In the genomic region with DNA sequence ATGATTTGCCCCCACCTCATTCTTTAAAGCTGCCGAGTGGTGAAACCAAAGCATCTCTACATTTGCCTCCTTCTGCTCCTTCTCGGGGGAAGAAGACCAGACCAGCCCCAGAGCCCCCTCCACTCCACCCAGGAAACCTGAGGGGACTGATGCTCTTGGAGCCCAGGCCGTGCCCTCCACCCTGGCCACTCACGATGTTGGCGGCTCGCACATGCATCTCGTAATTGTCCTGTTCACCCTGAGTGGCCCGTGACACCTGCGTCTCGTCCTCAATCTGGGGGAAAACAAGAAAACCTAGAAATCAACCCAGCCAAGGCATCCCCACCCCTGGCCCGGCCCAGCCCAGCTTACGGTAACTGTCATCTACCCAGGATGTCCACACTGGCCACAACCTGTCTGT, we compare ENCODE assay signal across 30 cellular contexts.
"Had no signal": no experiment of that assay in that cellular context is flagged by ENCODE, and none has a peak within 500 bp of the region (broad histone marks: within the 10 kb centered on the region; RNA-seq: fewer than 3 reads in every experiment).

No MANE protein-coding gene starts in this region.

- H3K27me3 ChIP-seq: ascending aorta, breast epithelium, cardiac muscle cell, colonic mucosa, esophagus muscularis mucosa, foreskin keratinocyte, gastrocnemius medialis had no signal

- ATAC-seq: activated naive CD4-positive, alpha-beta T cell treated with anti-CD3 and anti-CD28 coated beads, Interleukin-2, amount 50 U/mL, for 72 hours; activated T-cell treated with anti-CD3 and anti-CD28 coated beads, Interleukin-2, amount 50 U/mL, for 72 hours; foreskin keratinocyte; gastrocnemius medialis; WTC11 had no signal

- H3K9me3 ChIP-seq: ascending aorta, breast epithelium, colonic mucosa, esophagus muscularis mucosa, gastrocnemius medialis had no signal

- H3K27ac Mint-ChIP-seq: activated CD4-positive, alpha-beta memory T cell treated with anti-CD3 and anti-CD28 coated beads, Interleukin-2, amount 10 ng/mL, durations not matched to agents 7 days and 5 days; activated CD4-positive, alpha-beta T cell treated with anti-CD3 and anti-CD28 coated beads, Interleukin-2, amount 10 ng/mL, durations not matched to agents 7 days and 5 days; activated naive CD4-positive, alpha-beta T cell treated with anti-CD3 and anti-CD28 coated beads, Interleukin-2, amount 10 ng/mL, durations not matched to agents 7 days and 5 days; activated naive CD4-positive, alpha-beta T cell treated with anti-CD3 and anti-CD28 coated beads, Interleukin-2, amount 50 U/mL, for 72 hours; activated naive CD8-positive, alpha-beta T cell treated with anti-CD3 and anti-CD28 coated beads, Interleukin-2, amount 10 ng/mL, durations not matched to agents 7 days and 5 days; activated T-cell treated with anti-CD3 and anti-CD28 coated beads, Interleukin-2, amount 50 U/mL, for 72 hours; brain; endodermal cell; WTC11 had no signal

- H3K27ac ChIP-seq: ascending aorta, breast epithelium, cardiac muscle cell, colonic mucosa, esophagus muscularis mucosa, foreskin keratinocyte, gastrocnemius medialis had no signal

- H3K27me3 Mint-ChIP-seq: activated CD4-positive, alpha-beta memory T cell treated with anti-CD3 and anti-CD28 coated beads, Interleukin-2, amount 10 ng/mL, durations not matched to agents 7 days and 5 days; activated CD4-positive, alpha-beta T cell treated with anti-CD3 and anti-CD28 coated beads, Interleukin-2, amount 10 ng/mL, durations not matched to agents 7 days and 5 days; activated naive CD4-positive, alpha-beta T cell treated with anti-CD3 and anti-CD28 coated beads, Interleukin-2, amount 10 ng/mL, durations not matched to agents 7 days and 5 days; activated naive CD8-positive, alpha-beta T cell treated with anti-CD3 and anti-CD28 coated beads, Interleukin-2, amount 10 ng/mL, durations not matched to agents 7 days and 5 days; activated T-cell treated with anti-CD3 and anti-CD28 coated beads, Interleukin-2, amount 50 U/mL, for 24 hours had no signal

- H3K4me3 Mint-ChIP-seq: activated CD4-positive, alpha-beta memory T cell treated with anti-CD3 and anti-CD28 coated beads, Interleukin-2, amount 10 ng/mL, durations not matched to agents 7 days and 5 days; activated CD4-positive, alpha-beta T cell treated with anti-CD3 and anti-CD28 coated beads, Interleukin-2, amount 10 ng/mL, durations not matched to agents 7 days and 5 days; activated naive CD4-positive, alpha-beta T cell treated with anti-CD3 and anti-CD28 coated beads, Interleukin-2, amount 10 ng/mL, durations not matched to agents 7 days and 5 days; activated naive CD8-positive, alpha-beta T cell treated with anti-CD3 and anti-CD28 coated beads, Interleukin-2, amount 10 ng/mL, durations not matched to agents 7 days and 5 days; activated T-cell treated with anti-CD3 and anti-CD28 coated beads, Interleukin-2, amount 50 U/mL, for 24 hours; activated T-cell treated with anti-CD3 and anti-CD28 coated beads, Interleukin-2, amount 50 U/mL, for 72 hours; endodermal cell; WTC11 had no signal

- H3K9me3 Mint-ChIP-seq: activated CD4-positive, alpha-beta memory T cell treated with anti-CD3 and anti-CD28 coated beads, Interleukin-2, amount 10 ng/mL, durations not matched to agents 7 days and 5 days; activated CD4-positive, alpha-beta T cell treated with anti-CD3 and anti-CD28 coated beads, Interleukin-2, amount 10 ng/mL, durations not matched to agents 7 days and 5 days; activated naive CD4-positive, alpha-beta T cell treated with anti-CD3 and anti-CD28 coated beads, Interleukin-2, amount 10 ng/mL, durations not matched to agents 7 days and 5 days; activated naive CD4-positive, alpha-beta T cell treated with anti-CD3 and anti-CD28 coated beads, Interleukin-2, amount 50 U/mL, for 72 hours; activated naive CD8-positive, alpha-beta T cell treated with anti-CD3 and anti-CD28 coated beads, Interleukin-2, amount 10 ng/mL, durations not matched to agents 7 days and 5 days; activated T-cell treated with anti-CD3 and anti-CD28 coated beads, Interleukin-2, amount 50 U/mL, for 24 hours; activated T-cell treated with anti-CD3 and anti-CD28 coated beads, Interleukin-2, amount 50 U/mL, for 72 hours; endodermal cell; WTC11 had no signal

- H3K4me1 ChIP-seq: foreskin keratinocyte had no signal

- DNase-seq: activated CD4-positive, alpha-beta memory T cell treated with anti-CD3 and anti-CD28 coated beads, Interleukin-2, amount 10 ng/mL, durations not matched to agents 7 days and 5 days; activated CD4-positive, alpha-beta T cell treated with anti-CD3 and anti-CD28 coated beads for 1 hour; activated CD4-positive, alpha-beta T cell treated with anti-CD3 and anti-CD28 coated beads for 4 hours; activated CD4-positive, alpha-beta T cell treated with anti-CD3 and anti-CD28 coated beads, Interleukin-2, amount 10 ng/mL, durations not matched to agents 7 days and 5 days; activated CD4-positive, alpha-beta T cell treated with anti-CD3 and anti-CD28 coated beads, Interleukin-2, amount 50 U/mL, for 4 hours; activated CD8-positive, alpha-beta memory T cell treated with anti-CD3 and anti-CD28 coated beads, Interleukin-2, amount 50 U/mL, for 48 hours; activated gamma-delta T cell; activated naive CD4-positive, alpha-beta T cell; activated naive CD4-positive, alpha-beta T cell treated with anti-CD3 and anti-CD28 coated beads, Interleukin-2, amount 10 ng/mL, durations not matched to agents 7 days and 5 days; activated naive CD8-positive, alpha-beta T cell treated with anti-CD3 and anti-CD28 coated beads, Interleukin-2, amount 10 ng/mL, durations not matched to agents 7 days and 5 days; activated T-cell treated with anti-CD3 and anti-CD28 coated beads for 4 hours; activated T-cell treated with anti-CD3 and anti-CD28 coated beads, Interleukin-2, amount 50 U/mL, for 24 hours; activated T-cell treated with anti-CD3 and anti-CD28 coated beads, Interleukin-2, amount 50 U/mL, for 72 hours; central memory CD4-positive, alpha-beta T cell; cerebellar nuclear complex; colonic mucosa; effector memory CD4-positive, alpha-beta T cell; endodermal cell; erythroblast; foreskin keratinocyte; gastrocnemius medialis; glutamatergic neuron; T-helper 2 cell had no signal

- H3K4me3 ChIP-seq: ascending aorta, breast epithelium, cardiac muscle cell, colonic mucosa, esophagus muscularis mucosa, gastrocnemius medialis had no signal
